9 cellular contexts compared by ENCODE assay signal in genomic region chr10:96025566-96025965, GRCh38. TPM values are rescaled to one million over a fixed set of nuclear protein-coding genes. Genes with fewer than 3 reads are reported as not detected.
A peak's percentile ranks its signal among the peaks of the same experiment; 100 is the strongest.
DNase-seq lines count a peak whose midpoint lies in the region; ATAC-seq, FAIRE-seq and TF ChIP-seq lines count a peak whose summit lies in the region.
"Had no signal": no experiment of that assay in that cellular context is flagged by ENCODE, and none has a peak within 500 bp of the region (broad histone marks: within the 10 kb centered on the region; RNA-seq: fewer than 3 reads in every experiment).

No MANE protein-coding gene starts in this region.

- H3K4me1 Mint-ChIP-seq in activated naive CD4-positive, alpha-beta T cell treated with anti-CD3 and anti-CD28 coated beads for 36 hours (ENCODE audit: low read depth), result no peaks in the 10 kb centered on the region
- no peaks in the 10 kb centered on the region for H3K4me1 Mint-ChIP-seq in activated naive CD4-positive, alpha-beta T cell treated with anti-CD3 and anti-CD28 coated beads, Interleukin-2, amount 10 ng/mL, durations not matched to agents 7 days and 5 days

- intact Hi-C loops in activated naive CD4-positive, alpha-beta T cell treated with anti-CD3 and anti-CD28 coated beads for 36 hours (cut with micrococcal nuclease), result no loop called here
- intact Hi-C loops in endothelial cell of umbilical vein (cut with micrococcal nuclease), result no loop called here
- intact Hi-C loops in upper lobe of right lung (cut with DNase I), result no loop called here

- no peak overlapping the region for H3K9ac ChIP-seq in Loucy (ENCODE audit: low read depth, low read length, poor library complexity, severe bottlenecking)
- H3K9ac ChIP-seq in endothelial cell of umbilical vein (replicated peaks; ENCODE audit: extremely low read depth, insufficient read depth, low read length), result no peak overlapping the region

- dilution Hi-C loops in endothelial cell of umbilical vein (cut with MboI; ENCODE audit: extremely low pct_ligation_motif_present, low sequenced_read_pairs), result no loop called here

- H3K27me3 Mint-ChIP-seq in activated naive CD4-positive, alpha-beta T cell treated with anti-CD3 and anti-CD28 coated beads for 36 hours (ENCODE audit: low read depth), result peaks cover 5% of the 10 kb centered on the region
- peaks cover 4% of the 10 kb centered on the region for H3K27me3 Mint-ChIP-seq in activated naive CD4-positive, alpha-beta T cell treated with anti-CD3 and anti-CD28 coated beads, Interleukin-2, amount 10 ng/mL, durations not matched to agents 7 days and 5 days

- H3K27me3 ChIP-seq in Loucy (ENCODE audit: insufficient read depth, low read length, poor library complexity, severe bottlenecking), result no peaks in the 10 kb centered on the region
- H3K27me3 ChIP-seq in endothelial cell of umbilical vein (ENCODE audit: control insufficient read depth in 2 of 2, insufficient read depth in 2 of 2, low read length in 2 of 2), result peaks cover 0 to 11% of the 10 kb centered on the region in 2 experiments
- H3K27me3 ChIP-seq in upper lobe of right lung, result no peaks in the 10 kb centered on the region

- H3K9me3 Mint-ChIP-seq in activated naive CD4-positive, alpha-beta T cell treated with anti-CD3 and anti-CD28 coated beads for 36 hours, result no peaks in the 10 kb centered on the region
- no peaks in the 10 kb centered on the region for H3K9me3 Mint-ChIP-seq in activated naive CD4-positive, alpha-beta T cell treated with anti-CD3 and anti-CD28 coated beads, Interleukin-2, amount 10 ng/mL, durations not matched to agents 7 days and 5 days

- H3K79me2 ChIP-seq in Loucy (ENCODE audit: insufficient read depth, low read length) (no peaks in the 10 kb centered on the region), endothelial cell of umbilical vein (ENCODE audit: control insufficient read depth, insufficient read depth, low read length) (no peaks in the 10 kb centered on the region)

- no peaks in the 10 kb centered on the region for H3K9me2 ChIP-seq in Loucy (replicated peaks; ENCODE audit: low read depth, low read length)

- H3K36me3 Mint-ChIP-seq in activated naive CD4-positive, alpha-beta T cell treated with anti-CD3 and anti-CD28 coated beads for 36 hours (ENCODE audit: low read depth), result no peaks in the 10 kb centered on the region
- H3K36me3 Mint-ChIP-seq in activated naive CD4-positive, alpha-beta T cell treated with anti-CD3 and anti-CD28 coated beads, Interleukin-2, amount 10 ng/mL, durations not matched to agents 7 days and 5 days, result no peaks in the 10 kb centered on the region

- TF ChIP-seq POLR2A in endothelial cell of umbilical vein (IDR thresholded peaks at IDR 0.05; ENCODE audit: low read depth, low read length), result no peak

- H3K9me1 ChIP-seq in endothelial cell of umbilical vein (replicated peaks; ENCODE audit: control insufficient read depth, extremely low read depth, insufficient read depth, low read length), result no peaks in the 10 kb centered on the region

- no peak overlapping the region for H3K27ac ChIP-seq in endothelial cell of umbilical vein (ENCODE audit: insufficient read depth, low read depth, low read length)
- no peak overlapping the region for H3K27ac ChIP-seq in upper lobe of right lung
- H3K27ac ChIP-seq: SK-N-MC had no signal

- H3F3A ChIP-seq in Loucy (ENCODE audit: low read depth), result no peaks in the 10 kb centered on the region

- H2AFZ ChIP-seq in Loucy (ENCODE audit: low read length), result no peak overlapping the region
- no peak overlapping the region for H2AFZ ChIP-seq in endothelial cell of umbilical vein (ENCODE audit: low read depth, low read length)

- DNase-seq in activated naive CD4-positive, alpha-beta T cell treated with anti-CD3 and anti-CD28 coated beads for 36 hours, result peak; percentile 14
- no peak for DNase-seq in activated naive CD4-positive, alpha-beta T cell treated with anti-CD3 and anti-CD28 coated beads, Interleukin-2, amount 10 ng/mL, durations not matched to agents 7 days and 5 days
- DNase-seq in endothelial cell of umbilical vein (ENCODE audit: low read depth, low spot score) (peak; percentile 21), upper lobe of right lung (no peak), mucosa of gallbladder (ENCODE audit: low spot score) (no peak), retina (no peak)

- no peak overlapping the region for H3K4me3 ChIP-seq in Loucy (ENCODE audit: low read length, poor library complexity, severe bottlenecking)
- no peak overlapping the region for H3K4me3 ChIP-seq in endothelial cell of umbilical vein (replicated peaks in 1 of 3; ENCODE audit: insufficient read depth in 1 of 3, low read depth in 1 of 3, low read length in 3 of 3)
- H3K4me3 ChIP-seq in upper lobe of right lung, result no peak overlapping the region
- H3K4me3 ChIP-seq: SK-N-MC had no signal

- H4K20me1 ChIP-seq in Loucy (ENCODE audit: insufficient read depth, low read length, poor library complexity, severe bottlenecking), result no peaks in the 10 kb centered on the region
- H4K20me1 ChIP-seq in endothelial cell of umbilical vein (replicated peaks; ENCODE audit: control insufficient read depth, extremely low read depth, insufficient read depth, low read length), result no peaks in the 10 kb centered on the region

- ATAC-seq in upper lobe of right lung (peak; percentile 37), HG02678 (IDR thresholded peaks at IDR 0.05; ENCODE audit: unreplicated experiment) (no peak)

- no peak for FAIRE-seq in endothelial cell of umbilical vein (lab: Jason Lieb, UNC)

- no peak overlapping the region for H3K4me3 Mint-ChIP-seq in activated naive CD4-positive, alpha-beta T cell treated with anti-CD3 and anti-CD28 coated beads for 36 hours
- H3K4me3 Mint-ChIP-seq in activated naive CD4-positive, alpha-beta T cell treated with anti-CD3 and anti-CD28 coated beads, Interleukin-2, amount 10 ng/mL, durations not matched to agents 7 days and 5 days, result no peak overlapping the region

- BruUV-seq in endothelial cell of umbilical vein (replicated peaks; lab: Mats Ljungman, UMichigan), result no TSS peak

- CTCF ChIA-PET in activated naive CD4-positive, alpha-beta T cell treated with anti-CD3 and anti-CD28 coated beads for 36 hours (lab: Charles Lee), result interaction anchor here (1.8 kb wide), 1 partner anchor 8 kb away, joined by 8 read pairs; no protein-coding TSS in a partner anchor
- CTCF ChIA-PET in activated naive CD4-positive, alpha-beta T cell treated with anti-CD3 and anti-CD28 coated beads, Interleukin-2, amount 10 ng/mL, durations not matched to agents 7 days and 5 days (lab: Charles Lee), result interaction anchor here (0.6 to 1.1 kb wide), 4 partner anchors 8 to 289 kb away, joined by 3 read pairs; no protein-coding TSS in a partner anchor
- CTCF ChIA-PET in endothelial cell of umbilical vein (lab: Charles Lee), result interaction anchor here (1.1 to 4.0 kb wide), 3 partner anchors 9 to 332 kb away, joined by 3 to 24 read pairs (median 3); partner anchors contain the start of gene TCTN3

- H3K4me1 ChIP-seq in Loucy (ENCODE audit: insufficient read depth, low read length, poor library complexity, severe bottlenecking) (no peaks in the 10 kb centered on the region), endothelial cell of umbilical vein (ENCODE audit: control insufficient read depth, extremely low read depth, insufficient read depth, low read length) (no peaks in the 10 kb centered on the region), upper lobe of right lung (no peaks in the 10 kb centered on the region)

- H3K36me3 ChIP-seq in Loucy (ENCODE audit: insufficient read depth, low read length) (no peaks in the 10 kb centered on the region), endothelial cell of umbilical vein (ENCODE audit: control insufficient read depth in 2 of 2, extremely low read depth in 1 of 2, insufficient read depth in 2 of 2, low read length in 2 of 2) (no peaks in the 10 kb centered on the region), upper lobe of right lung (no peaks in the 10 kb centered on the region)

- no peaks in the 10 kb centered on the region for H3K9me3 ChIP-seq in Loucy (ENCODE audit: insufficient read depth, low read depth, low read length)
- no peaks in the 10 kb centered on the region for H3K9me3 ChIP-seq in endothelial cell of umbilical vein (replicated peaks; ENCODE audit: control insufficient read depth, insufficient read depth, low read length)
- H3K9me3 ChIP-seq in upper lobe of right lung, result no peaks in the 10 kb centered on the region

- no peak overlapping the region for H3K27ac Mint-ChIP-seq in activated naive CD4-positive, alpha-beta T cell treated with anti-CD3 and anti-CD28 coated beads for 36 hours
- H3K27ac Mint-ChIP-seq in activated naive CD4-positive, alpha-beta T cell treated with anti-CD3 and anti-CD28 coated beads, Interleukin-2, amount 10 ng/mL, durations not matched to agents 7 days and 5 days, result no peak overlapping the region

- no peak overlapping the region for H3K4me2 ChIP-seq in Loucy (ENCODE audit: low read depth, low read length, poor library complexity, severe bottlenecking)
- H3K4me2 ChIP-seq in endothelial cell of umbilical vein (ENCODE audit: insufficient read depth, low read length), result no peak overlapping the region

- POLR2A ChIA-PET in endothelial cell of umbilical vein (lab: Charles Lee), result no interaction called here

- TF ChIP-seq CTCF in Loucy (conservative IDR thresholded peaks at IDR 0.05; ENCODE audit: low read length) (peak; percentile 55), endothelial cell of umbilical vein (IDR thresholded peaks at IDR 0.05; ENCODE audit: extremely low read depth in 1 of 2, insufficient read depth in 1 of 2, low read depth in 1 of 2, low read length in 2 of 2) (peak; percentile 8 to 43), upper lobe of right lung (IDR thresholded peaks at IDR 0.05) (no peak)

TF ChIP-seq in endothelial cell of umbilical vein, 7 proteins besides CTCF, POLR2A, EP300 and RAD21 (continues in another document):
- TF ChIP-seq MAX (IDR thresholded peaks at IDR 0.05; ENCODE audit: insufficient read depth, insufficient read length) (no peak), JUN (IDR thresholded peaks at IDR 0.05; ENCODE audit: borderline replicate concordance, insufficient read depth, insufficient read length, low read depth) (no peak), POLR2AphosphoS5 (IDR thresholded peaks at IDR 0.05; ENCODE audit: insufficient read depth, low read depth, low read length) (no peak)

RNA-seq across cellular contexts. Expression of gene CCNJ, which starts 17.8 kb away (rescaled TPM):
- 1 to 10 TPM; 3.2 to 3.6 TPM for total RNA-seq in activated naive CD4-positive, alpha-beta T cell treated with anti-CD3 and anti-CD28 coated beads for 36 hours
- total RNA-seq in endothelial cell of umbilical vein (22.4 and 25.5 TPM in 2 replicates), upper lobe of right lung (8.4 TPM), mucosa of gallbladder (4.7 TPM)
- 23.5 and 27.6 TPM in 2 replicates for polyA plus RNA-seq in endothelial cell of umbilical vein
- polyA plus RNA-seq in endothelial cell of umbilical vein (2011; cell fraction: cytosol; rRNA removed), result 15.2 and 16.1 TPM in 2 replicates
- 46.3 and 53.8 TPM in 2 replicates for polyA plus RNA-seq in endothelial cell of umbilical vein (2011; cell fraction: nucleus; rRNA removed)
- 14.4 and 19.3 TPM in 2 replicates for polyA plus RNA-seq in endothelial cell of umbilical vein (2012)
- polyA minus RNA-seq in endothelial cell of umbilical vein, result 77.1 and 80.2 TPM in 2 replicates
- 7.6 TPM for polyA minus RNA-seq in endothelial cell of umbilical vein (2011; cell fraction: cytosol; rRNA and poly(A)+ RNA removed)
- polyA minus RNA-seq in endothelial cell of umbilical vein (2011; cell fraction: nucleus; rRNA and poly(A)+ RNA removed), result 48.2 and 55.7 TPM in 2 replicates

Comparison
In these comparisons a context has a peak if more than half of its experiments do, and no peak if none do; other contexts are left out.
1. DNase-seq: peak in activated naive CD4-positive, alpha-beta T cell treated with anti-CD3 and anti-CD28 coated beads for 36 hours (single experiment) and endothelial cell of umbilical vein (single experiment); none in activated naive CD4-positive, alpha-beta T cell treated with anti-CD3 and anti-CD28 coated beads, Interleukin-2, amount 10 ng/mL, durations not matched to agents 7 days and 5 days (single experiment), upper lobe of right lung (single experiment), mucosa of gallbladder (single experiment) and retina (single experiment).